15 cellular contexts compared by ENCODE assay signal in genomic region chr2:234963785-234964615, GRCh38. TPM values are rescaled to one million over a fixed set of nuclear protein-coding genes. Genes with fewer than 3 reads are reported as not detected.
A peak's percentile ranks its signal among the peaks of the same experiment; 100 is the strongest.
DNase-seq lines count a peak whose midpoint lies in the region; ATAC-seq, FAIRE-seq and TF ChIP-seq lines count a peak whose summit lies in the region.
"Had no signal": no experiment of that assay in that cellular context is flagged by ENCODE, and none has a peak within 500 bp of the region (broad histone marks: within the 10 kb centered on the region; RNA-seq: fewer than 3 reads in every experiment).

No MANE protein-coding gene starts in this region.

- peak overlapping the region; percentile 15; the same call in 1 of the 2 replicates for H3K27ac ChIP-seq in SJSA1
- H3K27ac ChIP-seq: vagina had no signal

- H3K4me1 ChIP-seq in SJSA1 (replicated peaks), result peaks cover 88% of the 10 kb centered on the region

- peaks cover 51% of the 10 kb centered on the region for H3K36me3 ChIP-seq in SJSA1
- H3K36me3 ChIP-seq: vagina had no signal

- peak; percentile 74 for FAIRE-seq in H54 (lab: Jason Lieb, UNC)

- no peak for TF ChIP-seq POLR2A in H54 (IDR thresholded peaks at IDR 0.05; ENCODE audit: low read depth, low read length)

- H3K27me3 ChIP-seq in SJSA1 (replicated peaks), result no peaks in the 10 kb centered on the region
- H3K27me3 ChIP-seq: vagina had no signal

- ATAC-seq in HG02798 (IDR thresholded peaks at IDR 0.05; ENCODE audit: poor library complexity, unreplicated experiment), result no peak
- ATAC-seq in HG03095 (IDR thresholded peaks at IDR 0.05; ENCODE audit: unreplicated experiment), result no peak

- DNase-seq in H54 (ENCODE audit: insufficient read length, low spot score) (no peak), SJSA1 (ENCODE audit: low read depth in 1 of 2, low spot score in 2 of 2) (no peak), fibroblast of the conjunctiva (ENCODE audit: low read depth) (peak; percentile 48), skeletal muscle cell (ENCODE audit: low read depth) (peak; percentile 62), retina (no peak)
- no peak for DNase-seq in NK-92 treated with Interleukin-12 subunit alpha and Interleukin-12 subunit beta, amount 100 ng/mL, for 24 hours (lab: John Stamatoyannopoulos, UW)
- DNase-seq: DMS 273 treated with DMSO at 0.1 percent for 48 hours, GOT3, hypothalamus, NCI-H1930 had no signal

- no peak overlapping the region for H3K4me3 ChIP-seq in SJSA1
- H3K4me3 ChIP-seq in skeletal muscle cell (ENCODE audit: low read depth, low read length), result no peak overlapping the region
- H3K4me3 ChIP-seq: vagina had no signal

- no peaks in the 10 kb centered on the region for H3K9me3 ChIP-seq in SJSA1 (replicated peaks)
- H3K9me3 ChIP-seq: vagina had no signal

RNA-seq across cellular contexts. Expression of gene SH3BP4, which starts 12.2 kb away (rescaled TPM):
- total RNA-seq in SJSA1 (2014; rRNA removed; shearing (Covaris generic)), result 78.6 and 117 TPM in 2 replicates
- total RNA-seq: activated CD8-positive, alpha-beta memory T cell treated with anti-CD3 and anti-CD28 coated beads for 36 hours; natural killer cell treated with Interleukin-12 subunit alpha and Interleukin-12 subunit beta and Interleukin-15 and Interleukin-18, amount 100 ng/mL, for 72 hours had no signal

Comparison
In these comparisons a context has a peak if more than half of its experiments do, and no peak if none do; other contexts are left out.
1. DNase-seq: peak in fibroblast of the conjunctiva (single experiment) and skeletal muscle cell (single experiment); none in H54 (single experiment), SJSA1 (0 of 2), NK-92 treated with Interleukin-12 subunit alpha and Interleukin-12 subunit beta, amount 100 ng/mL, for 24 hours (single experiment) and retina (single experiment).